Comparison of ENCODE assay signal across 1 cellular context in the genomic region with DNA sequence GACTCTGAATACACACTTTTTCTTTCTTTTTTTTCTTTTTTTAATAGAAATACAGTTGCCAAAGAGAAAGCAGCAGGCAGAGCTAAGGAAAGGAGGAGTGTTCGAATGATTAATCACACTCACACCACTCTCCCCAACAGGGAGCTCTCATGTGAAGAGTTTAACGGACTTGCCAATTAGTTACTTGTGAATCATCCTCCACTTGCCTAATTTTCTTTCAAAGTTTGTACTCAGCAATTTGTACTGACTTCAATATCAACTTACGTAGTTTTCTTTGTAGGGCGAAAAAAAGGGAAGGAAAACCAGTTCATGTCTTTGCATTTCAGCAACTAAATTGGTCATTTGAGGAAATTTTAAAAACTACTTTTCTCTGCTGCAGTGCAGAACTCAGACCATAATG.
TF ChIP-seq lines count a peak whose summit lies in the region.

No MANE protein-coding gene starts in this region.

TF ChIP-seq in HEK293, 187 proteins besides CTCF, POLR2A, EP300 and RAD21 (continued from another document):
- 0 out of 2 replicates have a peak, but pooled peaks have one; percentile 31 for TF ChIP-seq ZEB2 (tag by site-specific recombination; IDR thresholded peaks at IDR 0.05)
- TF ChIP-seq KLF7 (tag by site-specific recombination; IDR thresholded peaks at IDR 0.05; ENCODE audit: borderline replicate concordance), result no peak
- no peak for TF ChIP-seq ZNF626 (tag by site-specific recombination; IDR thresholded peaks at IDR 0.05)
- no peak for TF ChIP-seq ZNF596 (tag by site-specific recombination; IDR thresholded peaks at IDR 0.05)
- TF ChIP-seq OVOL3 (tag by site-specific recombination; IDR thresholded peaks at IDR 0.05), result peak; percentile 69; the same call in 1 of the 2 replicates
- TF ChIP-seq, protein P1, sequence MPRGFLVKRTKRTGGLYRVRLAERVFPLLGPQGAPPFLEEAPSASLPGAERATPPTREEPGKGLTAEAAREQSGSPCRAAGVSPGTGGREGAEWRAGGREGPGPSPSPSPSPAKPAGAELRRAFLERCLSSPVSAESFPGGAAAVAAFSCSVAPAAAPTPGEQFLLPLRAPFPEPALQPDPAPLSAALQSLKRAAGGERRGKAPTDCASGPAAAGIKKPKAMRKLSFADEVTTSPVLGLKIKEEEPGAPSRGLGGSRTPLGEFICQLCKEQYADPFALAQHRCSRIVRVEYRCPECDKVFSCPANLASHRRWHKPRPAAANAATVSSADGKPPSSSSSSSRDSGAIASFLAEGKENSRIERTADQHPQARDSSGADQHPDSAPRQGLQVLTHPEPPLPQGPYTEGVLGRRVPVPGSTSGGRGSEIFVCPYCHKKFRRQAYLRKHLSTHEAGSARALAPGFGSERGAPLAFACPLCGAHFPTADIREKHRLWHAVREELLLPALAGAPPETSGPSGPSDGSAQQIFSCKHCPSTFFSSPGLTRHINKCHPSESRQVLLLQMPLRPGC (tag by site-specific recombination; IDR thresholded peaks at IDR 0.05), result peak; percentile 39; the same call in 1 of the 2 replicates
- no peak for TF ChIP-seq MEIS1 (CRISPR knock-in tag; IDR thresholded peaks at IDR 0.05; ENCODE audit: borderline replicate concordance)
- no peak for TF ChIP-seq ZNF174 (tag by site-specific recombination; IDR thresholded peaks at IDR 0.05)
- TF ChIP-seq ZBTB1 (tag by site-specific recombination; IDR thresholded peaks at IDR 0.05), result no peak
- TF ChIP-seq, protein P2, sequence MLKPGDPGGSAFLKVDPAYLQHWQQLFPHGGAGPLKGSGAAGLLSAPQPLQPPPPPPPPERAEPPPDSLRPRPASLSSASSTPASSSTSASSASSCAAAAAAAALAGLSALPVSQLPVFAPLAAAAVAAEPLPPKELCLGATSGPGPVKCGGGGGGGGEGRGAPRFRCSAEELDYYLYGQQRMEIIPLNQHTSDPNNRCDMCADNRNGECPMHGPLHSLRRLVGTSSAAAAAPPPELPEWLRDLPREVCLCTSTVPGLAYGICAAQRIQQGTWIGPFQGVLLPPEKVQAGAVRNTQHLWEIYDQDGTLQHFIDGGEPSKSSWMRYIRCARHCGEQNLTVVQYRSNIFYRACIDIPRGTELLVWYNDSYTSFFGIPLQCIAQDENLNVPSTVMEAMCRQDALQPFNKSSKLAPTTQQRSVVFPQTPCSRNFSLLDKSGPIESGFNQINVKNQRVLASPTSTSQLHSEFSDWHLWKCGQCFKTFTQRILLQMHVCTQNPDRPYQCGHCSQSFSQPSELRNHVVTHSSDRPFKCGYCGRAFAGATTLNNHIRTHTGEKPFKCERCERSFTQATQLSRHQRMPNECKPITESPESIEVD (tag by site-specific recombination; IDR thresholded peaks at IDR 0.05), result peak; percentile 88
- no peak for TF ChIP-seq KLF9 (tag by site-specific recombination; IDR thresholded peaks at IDR 0.05; ENCODE audit: low read depth)
- TF ChIP-seq, protein P3, sequence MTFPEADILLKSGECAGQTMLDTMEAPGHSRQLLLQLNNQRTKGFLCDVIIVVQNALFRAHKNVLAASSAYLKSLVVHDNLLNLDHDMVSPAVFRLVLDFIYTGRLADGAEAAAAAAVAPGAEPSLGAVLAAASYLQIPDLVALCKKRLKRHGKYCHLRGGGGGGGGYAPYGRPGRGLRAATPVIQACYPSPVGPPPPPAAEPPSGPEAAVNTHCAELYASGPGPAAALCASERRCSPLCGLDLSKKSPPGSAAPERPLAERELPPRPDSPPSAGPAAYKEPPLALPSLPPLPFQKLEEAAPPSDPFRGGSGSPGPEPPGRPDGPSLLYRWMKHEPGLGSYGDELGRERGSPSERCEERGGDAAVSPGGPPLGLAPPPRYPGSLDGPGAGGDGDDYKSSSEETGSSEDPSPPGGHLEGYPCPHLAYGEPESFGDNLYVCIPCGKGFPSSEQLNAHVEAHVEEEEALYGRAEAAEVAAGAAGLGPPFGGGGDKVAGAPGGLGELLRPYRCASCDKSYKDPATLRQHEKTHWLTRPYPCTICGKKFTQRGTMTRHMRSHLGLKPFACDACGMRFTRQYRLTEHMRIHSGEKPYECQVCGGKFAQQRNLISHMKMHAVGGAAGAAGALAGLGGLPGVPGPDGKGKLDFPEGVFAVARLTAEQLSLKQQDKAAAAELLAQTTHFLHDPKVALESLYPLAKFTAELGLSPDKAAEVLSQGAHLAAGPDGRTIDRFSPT (tag by site-specific recombination; IDR thresholded peaks at IDR 0.05), result 0 out of 2 replicates have a peak, but pooled peaks have one; percentile 12
- TF ChIP-seq OSR2 (tag by site-specific recombination; IDR thresholded peaks at IDR 0.05), result peak; percentile 54; the same call in 1 of the 2 replicates
- no peak for TF ChIP-seq ZNF121 (tag by site-specific recombination; IDR thresholded peaks at IDR 0.05)
- TF ChIP-seq, protein P4, sequence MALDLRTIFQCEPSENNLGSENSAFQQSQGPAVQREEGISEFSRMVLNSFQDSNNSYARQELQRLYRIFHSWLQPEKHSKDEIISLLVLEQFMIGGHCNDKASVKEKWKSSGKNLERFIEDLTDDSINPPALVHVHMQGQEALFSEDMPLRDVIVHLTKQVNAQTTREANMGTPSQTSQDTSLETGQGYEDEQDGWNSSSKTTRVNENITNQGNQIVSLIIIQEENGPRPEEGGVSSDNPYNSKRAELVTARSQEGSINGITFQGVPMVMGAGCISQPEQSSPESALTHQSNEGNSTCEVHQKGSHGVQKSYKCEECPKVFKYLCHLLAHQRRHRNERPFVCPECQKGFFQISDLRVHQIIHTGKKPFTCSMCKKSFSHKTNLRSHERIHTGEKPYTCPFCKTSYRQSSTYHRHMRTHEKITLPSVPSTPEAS (tag by site-specific recombination; IDR thresholded peaks at IDR 0.05), result no peak
- 0 out of 2 replicates have a peak, but pooled peaks have one; percentile 10 for TF ChIP-seq ZNF366 (tag by site-specific recombination; conservative IDR thresholded peaks at IDR 0.05)
- TF ChIP-seq ZNF510 (tag by site-specific recombination; IDR thresholded peaks at IDR 0.05; ENCODE audit: insufficient replicate concordance), result no peak
- TF ChIP-seq IKZF3 (tag by site-specific recombination; IDR thresholded peaks at IDR 0.05), result 0 out of 2 replicates have a peak, but pooled peaks have one; percentile 38
- no peak for TF ChIP-seq ZNF623 (tag by site-specific recombination; IDR thresholded peaks at IDR 0.05)
- 0 out of 2 replicates have a peak, but pooled peaks have one; percentile 15 for TF ChIP-seq FEZF1 (tag by site-specific recombination; IDR thresholded peaks at IDR 0.05)
- peak; percentile 69 for TF ChIP-seq ZNF629 (tag by site-specific recombination; IDR thresholded peaks at IDR 0.05)
- peak; percentile 83 for TF ChIP-seq PRDM1 (tag by site-specific recombination; IDR thresholded peaks at IDR 0.05)
